Comparison of ENCODE assay signal across 13 cellular contexts in genomic region chr7:5671053-5671452, GRCh38.
DNase-seq lines count a peak whose midpoint lies in the region; ATAC-seq and TF ChIP-seq lines count a peak whose summit lies in the region.
"Had no signal": no experiment of that assay in that cellular context is flagged by ENCODE, and none has a peak within 500 bp of the region (broad histone marks: within the 10 kb centered on the region; RNA-seq: fewer than 3 reads in every experiment).

No MANE protein-coding gene starts in this region.

- no peak overlapping the region for H3K4me3 ChIP-seq in tibial artery

- DNase-seq in activated T-cell treated with anti-CD3 and anti-CD28 coated beads, Interleukin-2, amount 50 U/mL, for 72 hours, result no peak
- DNase-seq in activated T-cell treated with anti-CD3 and anti-CD28 coated beads, Interleukin-2, amount 50 U/mL, for 48 hours, result no peak
- DNase-seq in chondrocyte (ENCODE audit: low spot score) (no peak), mesothelial cell of epicardium (ENCODE audit: low spot score in 2 of 2, unreplicated experiment in 2 of 2) (no peak), tibial artery (no peak), NCI-H526 treated with DMSO at 0.1 percent for 48 hours (lab: John Stamatoyannopoulos, UW) (no peak)
- DNase-seq: activated gamma-delta T cell treated with Interleukin-2 at 50 U/mL for 16 hours; effector CD8-positive, alpha-beta T cell; Right ventricle myocardium superior; stimulated activated CD4-positive, alpha-beta T cell treated with anti-CD3 and anti-CD28 coated beads, Interleukin-12 subunit alpha, Interleukin-12 subunit beta, amount 100 ng/mL, for 4 hours had no signal

- peak overlapping the region; percentile 42 to 57 for H3K27ac ChIP-seq in tibial artery

- no peak overlapping the region for H3K4me3 Mint-ChIP-seq in activated T-cell treated with anti-CD3 and anti-CD28 coated beads, Interleukin-2, amount 50 U/mL, for 72 hours
- H3K4me3 Mint-ChIP-seq in chondrocyte (ENCODE audit: unreplicated experiment) (no peak overlapping the region), mesothelial cell of epicardium (no peak overlapping the region)
- H3K4me3 Mint-ChIP-seq: natural killer cell treated with Interleukin-12 subunit alpha and Interleukin-12 subunit beta and Interleukin-15 and Interleukin-18, amount 100 ng/mL, for 72 hours had no signal

- H3K27me3 Mint-ChIP-seq in activated T-cell treated with anti-CD3 and anti-CD28 coated beads, Interleukin-2, amount 50 U/mL, for 72 hours (ENCODE audit: low read depth), result no peaks in the 10 kb centered on the region
- H3K27me3 Mint-ChIP-seq in chondrocyte (ENCODE audit: low read depth) (no peaks in the 10 kb centered on the region), mesothelial cell of epicardium (ENCODE audit: low read depth) (no peaks in the 10 kb centered on the region)
- H3K27me3 Mint-ChIP-seq: natural killer cell treated with Interleukin-12 subunit alpha and Interleukin-12 subunit beta and Interleukin-15 and Interleukin-18, amount 100 ng/mL, for 72 hours had no signal

- TF ChIP-seq CTCF in chondrocyte (IDR thresholded peaks at IDR 0.05), result no peak
- no peak for TF ChIP-seq CTCF in mesothelial cell of epicardium (IDR thresholded peaks at IDR 0.05; ENCODE audit: unreplicated experiment)
- no peak for TF ChIP-seq CTCF in tibial artery (IDR thresholded peaks at IDR 0.05)

- H3K36me3 Mint-ChIP-seq in activated T-cell treated with anti-CD3 and anti-CD28 coated beads, Interleukin-2, amount 50 U/mL, for 72 hours (ENCODE audit: insufficient read depth in 2 of 2), result peaks cover 2 to 3% of the 10 kb centered on the region in 2 donors
- H3K36me3 Mint-ChIP-seq in chondrocyte (ENCODE audit: low read depth) (peaks cover 6% of the 10 kb centered on the region), mesothelial cell of epicardium (peaks cover 7% of the 10 kb centered on the region)
- H3K36me3 Mint-ChIP-seq: natural killer cell treated with Interleukin-12 subunit alpha and Interleukin-12 subunit beta and Interleukin-15 and Interleukin-18, amount 100 ng/mL, for 72 hours had no signal

- no peak for ATAC-seq in activated T-cell treated with anti-CD3 and anti-CD28 coated beads, Interleukin-2, amount 50 U/mL, for 72 hours (replicated peaks in 1 of 2)
- no peak for ATAC-seq in GM21825 (IDR thresholded peaks at IDR 0.05; ENCODE audit: unreplicated experiment)
- no peak for ATAC-seq in HG02759 (IDR thresholded peaks at IDR 0.05; ENCODE audit: unreplicated experiment)
- ATAC-seq: natural killer cell treated with Interleukin-12 subunit alpha and Interleukin-12 subunit beta and Interleukin-15 and Interleukin-18, amount 100 ng/mL, for 72 hours had no signal

- no peaks in the 10 kb centered on the region for H3K9me3 Mint-ChIP-seq in activated T-cell treated with anti-CD3 and anti-CD28 coated beads, Interleukin-2, amount 50 U/mL, for 72 hours
- H3K9me3 Mint-ChIP-seq in chondrocyte (ENCODE audit: low read depth) (no peaks in the 10 kb centered on the region), mesothelial cell of epicardium (no peaks in the 10 kb centered on the region)
- H3K9me3 Mint-ChIP-seq: natural killer cell treated with Interleukin-12 subunit alpha and Interleukin-12 subunit beta and Interleukin-15 and Interleukin-18, amount 100 ng/mL, for 72 hours had no signal

- H3K27me3 ChIP-seq in tibial artery, result no peaks in the 10 kb centered on the region

- peak overlapping the region; percentile 66 for H3K27ac Mint-ChIP-seq in activated T-cell treated with anti-CD3 and anti-CD28 coated beads, Interleukin-2, amount 50 U/mL, for 72 hours
- H3K27ac Mint-ChIP-seq in chondrocyte (ENCODE audit: unreplicated experiment), result peak overlapping the region; percentile 34
- peak overlapping the region; percentile 6 for H3K27ac Mint-ChIP-seq in mesothelial cell of epicardium
- H3K27ac Mint-ChIP-seq: natural killer cell treated with Interleukin-12 subunit alpha and Interleukin-12 subunit beta and Interleukin-15 and Interleukin-18, amount 100 ng/mL, for 72 hours had no signal

- H3K4me1 ChIP-seq in tibial artery, result peaks cover 0 to 42% (median 11%) of the 10 kb centered on the region in 4 donors

- H3K9me3 ChIP-seq in tibial artery, result no peaks in the 10 kb centered on the region

- peaks cover 36% of the 10 kb centered on the region for H3K4me1 Mint-ChIP-seq in activated T-cell treated with anti-CD3 and anti-CD28 coated beads, Interleukin-2, amount 50 U/mL, for 72 hours (ENCODE audit: low read depth)
- no peaks in the 10 kb centered on the region for H3K4me1 Mint-ChIP-seq in chondrocyte (ENCODE audit: low read depth)
- H3K4me1 Mint-ChIP-seq in mesothelial cell of epicardium, result peaks cover 3% of the 10 kb centered on the region

- H3K36me3 ChIP-seq in tibial artery, result peaks cover 0 to 23% (median 6%) of the 10 kb centered on the region in 3 donors

- intact Hi-C loops in tibial artery (cut with DNase I; ENCODE audit: low total_unique reads), result no loop called here

Comparison
In these comparisons a context has a peak if more than half of its experiments do, and no peak if none do; other contexts are left out.
1. H3K27ac Mint-ChIP-seq: peak in every context shown above with its lines; median percentile 66 in activated T-cell treated with anti-CD3 and anti-CD28 coated beads, Interleukin-2, amount 50 U/mL, for 72 hours; 34 in chondrocyte; 6 in mesothelial cell of epicardium.